In the genomic region with DNA sequence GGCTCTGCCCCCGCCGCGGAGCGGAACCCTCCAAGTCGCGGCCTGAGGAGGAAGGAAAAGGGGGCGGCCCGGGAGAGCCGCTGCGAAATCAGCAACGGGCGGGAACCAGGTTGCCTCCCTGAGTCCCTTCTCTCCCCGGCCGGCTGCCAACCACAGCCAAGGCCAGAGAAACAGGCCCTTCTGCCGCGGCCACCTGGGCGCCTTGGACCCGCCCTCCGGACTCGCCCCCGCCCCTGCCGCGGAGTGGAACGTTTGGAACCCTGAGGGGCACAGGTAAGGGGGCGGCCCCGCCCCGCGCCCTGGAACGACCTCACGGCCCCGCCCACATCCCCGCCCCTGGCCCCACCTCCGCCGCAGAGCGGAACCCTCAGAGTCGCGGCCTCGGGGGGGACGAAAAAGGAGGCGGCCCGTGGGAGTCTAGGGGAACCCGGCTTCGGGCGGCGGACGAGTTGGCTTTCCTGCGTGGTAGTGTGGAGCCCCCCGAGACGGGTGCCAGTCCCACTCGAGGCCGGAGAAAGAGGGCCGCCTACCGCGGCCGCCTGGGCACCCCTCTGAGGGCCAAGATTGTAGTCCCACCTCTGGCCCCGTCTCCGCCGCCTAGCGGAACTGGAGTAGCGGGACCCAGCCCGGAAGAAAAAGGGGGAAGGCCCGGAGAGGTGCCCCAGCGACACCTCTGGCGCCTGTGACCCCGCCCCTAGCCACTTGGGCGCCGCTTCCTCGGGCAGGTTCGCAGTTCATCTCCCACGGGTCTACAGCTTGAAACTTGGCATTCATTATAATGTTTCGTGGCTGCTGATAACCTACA, we compare ENCODE assay signal across 8 cellular contexts. TPM values are rescaled to one million over a fixed set of nuclear protein-coding genes. Genes with fewer than 3 reads are reported as not detected.
A peak's percentile ranks its signal among the peaks of the same experiment; 100 is the strongest.
DNase-seq lines count a peak whose midpoint lies in the region; ATAC-seq and TF ChIP-seq lines count a peak whose summit lies in the region.

No MANE protein-coding gene starts in this region.

- H3K4me3 Mint-ChIP-seq in endothelial cell (ENCODE audit: unreplicated experiment), result peak overlapping the region; percentile 93

- DNase-seq in DMS 273 (lab: John Stamatoyannopoulos, UW; ENCODE audit: unreplicated experiment), result peak; percentile 93
- DNase-seq in NT2/D1 (ENCODE audit: low read depth, low spot score), result peak; percentile 60
- DNase-seq in activated CD8-positive, alpha-beta memory T cell treated with anti-CD3 and anti-CD28 coated beads, Interleukin-2, amount 50 U/mL, for 4 hours, result peak; percentile 83
- peak; percentile 69 for DNase-seq in endothelial cell (ENCODE audit: low spot score)
- peak; percentile 12 for DNase-seq in middle frontal gyrus (ENCODE audit: extremely low spot score, low spot score)
- DNase-seq in stimulated activated CD8-positive, alpha-beta memory T cell treated with anti-CD3 and anti-CD28 coated beads, Interleukin-4, amount 100 ng/mL, for 1 hour (ENCODE audit: low read depth in 2 of 2, low spot score in 1 of 2), result peak; percentile 67 to 74

- peaks cover 5% of the 10 kb centered on the region for H3K36me3 Mint-ChIP-seq in endothelial cell (ENCODE audit: low read depth, unreplicated experiment)

- peak overlapping the region; percentile 96 for H3K4me3 ChIP-seq in HUES6 (ENCODE audit: low read depth, low read length)
- peak overlapping the region; percentile 72 for H3K4me3 ChIP-seq in NT2/D1 (ENCODE audit: insufficient read length, low read depth)

- peak; percentile 45 for TF ChIP-seq CTCF in endothelial cell (IDR thresholded peaks at IDR 0.05; ENCODE audit: unreplicated experiment)

- H3K36me3 ChIP-seq in HUES6 (ENCODE audit: control insufficient read depth, insufficient read depth, low read length), result no peaks in the 10 kb centered on the region
- no peaks in the 10 kb centered on the region for H3K36me3 ChIP-seq in NT2/D1 (ENCODE audit: insufficient read depth, insufficient read length, low read length)

- peak overlapping the region; percentile 86 for H3K27ac Mint-ChIP-seq in endothelial cell (ENCODE audit: unreplicated experiment)

- H3K9me3 Mint-ChIP-seq in endothelial cell (ENCODE audit: unreplicated experiment), result no peaks in the 10 kb centered on the region

- no peaks in the 10 kb centered on the region for H3K9me3 ChIP-seq in HUES6 (ENCODE audit: control insufficient read depth, insufficient read depth, low read depth, low read length)
- H3K9me3 ChIP-seq in NT2/D1 (ENCODE audit: insufficient read depth, low read length), result no peaks in the 10 kb centered on the region

- H3K4me1 ChIP-seq in HUES6 (ENCODE audit: control insufficient read depth, insufficient read depth, low read length), result no peaks in the 10 kb centered on the region; the same call in 1 of the 2 replicates
- H3K4me1 ChIP-seq in NT2/D1 (ENCODE audit: insufficient read depth, insufficient read length), result no peaks in the 10 kb centered on the region

- H3K4me1 Mint-ChIP-seq in endothelial cell (ENCODE audit: unreplicated experiment), result peaks cover 4% of the 10 kb centered on the region

- peak; percentile 80 for ATAC-seq in GM21447 (IDR thresholded peaks at IDR 0.05; ENCODE audit: unreplicated experiment)

- peak overlapping the region; percentile 95 for H3K9ac ChIP-seq in HUES6 (ENCODE audit: low read length)
- peak overlapping the region; percentile 86 for H3K9ac ChIP-seq in NT2/D1 (ENCODE audit: insufficient read length, low read depth)

- H3K27me3 ChIP-seq in HUES6 (ENCODE audit: control insufficient read depth, insufficient read depth, low read length), result no peaks in the 10 kb centered on the region
- no peaks in the 10 kb centered on the region for H3K27me3 ChIP-seq in NT2/D1 (ENCODE audit: insufficient read depth, insufficient read length)

- H3K27ac ChIP-seq in HUES6 (ENCODE audit: low read depth, low read length), result peak overlapping the region; percentile 97

- peaks cover 3% of the 10 kb centered on the region for H3K27me3 Mint-ChIP-seq in endothelial cell (ENCODE audit: unreplicated experiment)

RNA-seq across cellular contexts. Expression of a gene that starts 0.7 kb away (rescaled TPM):
- 19.7 TPM for total RNA-seq in endothelial cell (ENCODE audit: unreplicated experiment)

Comparison
In these comparisons a context has a peak if more than half of its experiments do, and no peak if none do; other contexts are left out.
1. Peak in every context shown above with its lines: DNase-seq, ATAC-seq, H3K4me3 ChIP-seq and H3K27ac ChIP-seq.
2. DNase-seq: peak in every context shown above with its lines; median percentile 93 in DMS 273; 83 in activated CD8-positive, alpha-beta memory T cell treated with anti-CD3 and anti-CD28 coated beads, Interleukin-2, amount 50 U/mL, for 4 hours; 70 in stimulated activated CD8-positive, alpha-beta memory T cell treated with anti-CD3 and anti-CD28 coated beads, Interleukin-4, amount 100 ng/mL, for 1 hour; 69 in endothelial cell; 60 in NT2/D1; 12 in middle frontal gyrus.